Comparison of ENCODE assay signal across 11 cellular contexts in the genomic region with DNA sequence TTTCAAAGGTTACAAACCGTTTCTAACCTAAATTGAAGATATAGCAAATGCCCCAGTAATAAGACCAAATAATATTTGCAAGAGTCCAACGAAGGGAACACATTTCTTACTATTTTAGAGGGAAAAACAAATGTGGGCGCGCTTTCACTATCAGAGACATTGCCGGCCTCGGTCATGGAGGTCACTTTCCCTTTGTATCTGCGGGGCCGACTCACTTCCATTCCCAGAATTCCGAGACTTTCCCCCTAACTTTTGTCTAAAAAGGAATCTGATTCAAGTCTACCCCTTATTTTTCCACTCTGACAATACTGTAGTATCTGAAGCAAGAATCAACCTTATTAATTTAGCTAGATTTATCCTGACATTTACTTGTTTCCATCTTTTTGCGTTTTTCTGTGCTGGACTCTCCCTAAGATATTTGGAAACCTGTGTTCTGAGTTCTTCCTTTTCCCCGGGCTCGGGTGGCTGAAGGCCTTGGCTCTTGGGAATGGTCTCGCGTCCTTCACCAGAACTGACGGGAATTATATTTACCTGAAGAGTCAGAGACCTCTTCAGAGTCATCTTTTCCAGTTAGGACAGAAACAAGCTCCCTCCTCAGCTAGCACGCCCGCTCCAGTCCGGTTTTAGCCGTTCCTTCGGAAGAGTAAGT.
A peak's percentile ranks its signal among the peaks of the same experiment; 100 is the strongest.
DNase-seq lines count a peak whose midpoint lies in the region; ATAC-seq and TF ChIP-seq lines count a peak whose summit lies in the region.
"Had no signal": no experiment of that assay in that cellular context is flagged by ENCODE, and none has a peak within 500 bp of the region (broad histone marks: within the 10 kb centered on the region; RNA-seq: fewer than 3 reads in every experiment).

No MANE protein-coding gene starts in this region.

- POLR2A ChIA-PET in activated CD8-positive, alpha-beta T cell treated with anti-CD3 and anti-CD28 coated beads, Interleukin-2, amount 10 ng/mL, durations not matched to agents 7 days and 5 days (lab: Charles Lee): interaction anchor here (0.9 kb wide), 1 partner anchor 32 kb away, joined by 4 read pairs; no protein-coding TSS in a partner anchor

- H3K4me1 Mint-ChIP-seq in activated T-cell treated with anti-CD3 and anti-CD28 coated beads, Interleukin-2, amount 50 U/mL, for 72 hours (ENCODE audit: low read depth): peaks cover 40% of the 10 kb centered on the region
- H3K4me1 Mint-ChIP-seq in activated T-cell treated with anti-CD3 and anti-CD28 coated beads, Interleukin-2, amount 50 U/mL, for 4 hours (ENCODE audit: low read depth): peaks cover 7% of the 10 kb centered on the region
- peaks cover 31% of the 10 kb centered on the region for H3K4me1 Mint-ChIP-seq in activated CD8-positive, alpha-beta T cell treated with anti-CD3 and anti-CD28 coated beads, Interleukin-2, amount 10 ng/mL, durations not matched to agents 7 days and 5 days (ENCODE audit: low read depth)
- peaks cover 13% of the 10 kb centered on the region for H3K4me1 Mint-ChIP-seq in stimulated activated memory B cell treated with anti-CD40 and anti-IgM and Interleukin-4, amounts not matched to agents 10 μg/mL and 1 μg/mL and 100 μg/mL, for 72 hours
- peaks cover 5% of the 10 kb centered on the region for H3K4me1 Mint-ChIP-seq in T-helper 17 cell

- peaks cover 93% of the 10 kb centered on the region for H3K27me3 Mint-ChIP-seq in activated T-cell treated with anti-CD3 and anti-CD28 coated beads, Interleukin-2, amount 50 U/mL, for 72 hours (ENCODE audit: low read depth)
- H3K27me3 Mint-ChIP-seq in activated T-cell treated with anti-CD3 and anti-CD28 coated beads, Interleukin-2, amount 50 U/mL, for 4 hours (ENCODE audit: low read depth): peaks cover 89% of the 10 kb centered on the region
- H3K27me3 Mint-ChIP-seq in activated CD8-positive, alpha-beta T cell treated with anti-CD3 and anti-CD28 coated beads, Interleukin-2, amount 10 ng/mL, durations not matched to agents 7 days and 5 days (ENCODE audit: low read depth): peaks cover 83% of the 10 kb centered on the region
- peaks cover 78% of the 10 kb centered on the region for H3K27me3 Mint-ChIP-seq in stimulated activated memory B cell treated with anti-CD40 and anti-IgM and Interleukin-4, amounts not matched to agents 10 μg/mL and 1 μg/mL and 100 μg/mL, for 72 hours
- peaks cover 86% of the 10 kb centered on the region for H3K27me3 Mint-ChIP-seq in T-helper 17 cell

- peaks cover 6 to 9% of the 10 kb centered on the region in 2 donors for H3K36me3 Mint-ChIP-seq in activated T-cell treated with anti-CD3 and anti-CD28 coated beads, Interleukin-2, amount 50 U/mL, for 72 hours (ENCODE audit: insufficient read depth in 2 of 2)
- no peaks in the 10 kb centered on the region for H3K36me3 Mint-ChIP-seq in activated T-cell treated with anti-CD3 and anti-CD28 coated beads, Interleukin-2, amount 50 U/mL, for 4 hours (ENCODE audit: insufficient read depth)
- H3K36me3 Mint-ChIP-seq in activated CD8-positive, alpha-beta T cell treated with anti-CD3 and anti-CD28 coated beads, Interleukin-2, amount 10 ng/mL, durations not matched to agents 7 days and 5 days (ENCODE audit: low read depth): peaks cover 18% of the 10 kb centered on the region
- no peaks in the 10 kb centered on the region for H3K36me3 Mint-ChIP-seq in stimulated activated memory B cell treated with anti-CD40 and anti-IgM and Interleukin-4, amounts not matched to agents 10 μg/mL and 1 μg/mL and 100 μg/mL, for 72 hours
- H3K36me3 Mint-ChIP-seq in T-helper 17 cell (ENCODE audit: low read depth): no peaks in the 10 kb centered on the region
- H3K36me3 Mint-ChIP-seq: T-cell had no signal

- H3K4me3 Mint-ChIP-seq in activated T-cell treated with anti-CD3 and anti-CD28 coated beads, Interleukin-2, amount 50 U/mL, for 72 hours: peak overlapping the region; percentile 79 to 85
- H3K4me3 Mint-ChIP-seq in activated T-cell treated with anti-CD3 and anti-CD28 coated beads, Interleukin-2, amount 50 U/mL, for 4 hours: no peak overlapping the region
- H3K4me3 Mint-ChIP-seq in activated CD8-positive, alpha-beta T cell treated with anti-CD3 and anti-CD28 coated beads, Interleukin-2, amount 10 ng/mL, durations not matched to agents 7 days and 5 days: peak overlapping the region; percentile 61
- H3K4me3 Mint-ChIP-seq in stimulated activated memory B cell treated with anti-CD40 and anti-IgM and Interleukin-4, amounts not matched to agents 10 μg/mL and 1 μg/mL and 100 μg/mL, for 72 hours: peak overlapping the region; percentile 31
- no peak overlapping the region for H3K4me3 Mint-ChIP-seq in T-helper 17 cell

- peak overlapping the region; percentile 38 to 44 for H3K4me3 ChIP-seq in foreskin fibroblast (ENCODE audit: low read depth in 1 of 2, low read length in 2 of 2)
- H3K4me3 ChIP-seq: BLaER1 treated with 17β-estradiol and CSF1 and Interleukin-3, amounts not matched to agents 10 nM and 100 nM had no signal

- H3K9me3 Mint-ChIP-seq in activated T-cell treated with anti-CD3 and anti-CD28 coated beads, Interleukin-2, amount 50 U/mL, for 72 hours: peaks cover 2% of the 10 kb centered on the region in 2 donors
- peaks cover 12% of the 10 kb centered on the region for H3K9me3 Mint-ChIP-seq in activated T-cell treated with anti-CD3 and anti-CD28 coated beads, Interleukin-2, amount 50 U/mL, for 4 hours
- H3K9me3 Mint-ChIP-seq in activated CD8-positive, alpha-beta T cell treated with anti-CD3 and anti-CD28 coated beads, Interleukin-2, amount 10 ng/mL, durations not matched to agents 7 days and 5 days (ENCODE audit: insufficient read depth): peaks cover 18% of the 10 kb centered on the region
- peaks cover 6% of the 10 kb centered on the region for H3K9me3 Mint-ChIP-seq in stimulated activated memory B cell treated with anti-CD40 and anti-IgM and Interleukin-4, amounts not matched to agents 10 μg/mL and 1 μg/mL and 100 μg/mL, for 72 hours

- CTCF ChIA-PET in activated CD8-positive, alpha-beta T cell treated with anti-CD3 and anti-CD28 coated beads, Interleukin-2, amount 10 ng/mL, durations not matched to agents 7 days and 5 days (lab: Charles Lee): interaction anchor here (0.8 to 1.3 kb wide), 2 partner anchors 14 to 26 kb away, joined by 3 to 8 read pairs; no protein-coding TSS in a partner anchor

- TF ChIP-seq CTCF in foreskin fibroblast (IDR thresholded peaks at IDR 0.05; ENCODE audit: low read depth, low read length): no peak

- ATAC-seq in activated T-cell treated with anti-CD3 and anti-CD28 coated beads, Interleukin-2, amount 50 U/mL, for 72 hours (replicated peaks in 1 of 2): no peak
- no peak for ATAC-seq in activated T-cell treated with anti-CD3 and anti-CD28 coated beads, Interleukin-2, amount 50 U/mL, for 4 hours
- ATAC-seq in activated CD8-positive, alpha-beta T cell treated with anti-CD3 and anti-CD28 coated beads, Interleukin-2, amount 10 ng/mL, durations not matched to agents 7 days and 5 days: no peak
- ATAC-seq in stimulated activated memory B cell treated with anti-CD40 and anti-IgM and Interleukin-4, amounts not matched to agents 10 μg/mL and 1 μg/mL and 100 μg/mL, for 72 hours: no peak
- no peak for ATAC-seq in T-helper 17 cell
- ATAC-seq: T-cell had no signal

- H3K27ac Mint-ChIP-seq in activated T-cell treated with anti-CD3 and anti-CD28 coated beads, Interleukin-2, amount 50 U/mL, for 72 hours: no peak overlapping the region
- no peak overlapping the region for H3K27ac Mint-ChIP-seq in activated CD8-positive, alpha-beta T cell treated with anti-CD3 and anti-CD28 coated beads, Interleukin-2, amount 10 ng/mL, durations not matched to agents 7 days and 5 days
- H3K27ac Mint-ChIP-seq in stimulated activated memory B cell treated with anti-CD40 and anti-IgM and Interleukin-4, amounts not matched to agents 10 μg/mL and 1 μg/mL and 100 μg/mL, for 72 hours: no peak overlapping the region
- H3K27ac Mint-ChIP-seq in T-helper 17 cell: no peak overlapping the region

- H3K9me3 ChIP-seq in T-helper 17 cell (ENCODE audit: control insufficient read depth, low read length, poor library complexity, severe bottlenecking): peaks cover 6% of the 10 kb centered on the region

- no peak for DNase-seq in activated T-cell treated with anti-CD3 and anti-CD28 coated beads, Interleukin-2, amount 50 U/mL, for 72 hours
- no peak for DNase-seq in activated T-cell treated with anti-CD3 and anti-CD28 coated beads, Interleukin-2, amount 50 U/mL, for 4 hours
- no peak for DNase-seq in activated CD8-positive, alpha-beta T cell treated with anti-CD3 and anti-CD28 coated beads, Interleukin-2, amount 10 ng/mL, durations not matched to agents 7 days and 5 days
- peak in 1 of 2 donors; percentile 16 for DNase-seq in foreskin fibroblast
- DNase-seq in activated CD8-positive, alpha-beta memory T cell treated with anti-CD3 and anti-CD28 coated beads for 24 hours: no peak
- no peak for DNase-seq in GM19238 (ENCODE audit: insufficient read length, low spot score)
- DNase-seq in T-helper 17 cell: no peak
- DNase-seq: NCI-H524 treated with DMSO at 0.1 percent for 48 hours, T-cell had no signal

Comparison
In these comparisons a context has a peak if more than half of its experiments do, and no peak if none do; other contexts are left out.
1. H3K4me3 Mint-ChIP-seq: peak in activated T-cell treated with anti-CD3 and anti-CD28 coated beads, Interleukin-2, amount 50 U/mL, for 72 hours (2 of 2), activated CD8-positive, alpha-beta T cell treated with anti-CD3 and anti-CD28 coated beads, Interleukin-2, amount 10 ng/mL, durations not matched to agents 7 days and 5 days (single experiment) and stimulated activated memory B cell treated with anti-CD40 and anti-IgM and Interleukin-4, amounts not matched to agents 10 μg/mL and 1 μg/mL and 100 μg/mL, for 72 hours (single experiment); none in activated T-cell treated with anti-CD3 and anti-CD28 coated beads, Interleukin-2, amount 50 U/mL, for 4 hours (single experiment) and T-helper 17 cell (single experiment).